Comparison of ENCODE assay signal across 8 cellular contexts in the genomic region with DNA sequence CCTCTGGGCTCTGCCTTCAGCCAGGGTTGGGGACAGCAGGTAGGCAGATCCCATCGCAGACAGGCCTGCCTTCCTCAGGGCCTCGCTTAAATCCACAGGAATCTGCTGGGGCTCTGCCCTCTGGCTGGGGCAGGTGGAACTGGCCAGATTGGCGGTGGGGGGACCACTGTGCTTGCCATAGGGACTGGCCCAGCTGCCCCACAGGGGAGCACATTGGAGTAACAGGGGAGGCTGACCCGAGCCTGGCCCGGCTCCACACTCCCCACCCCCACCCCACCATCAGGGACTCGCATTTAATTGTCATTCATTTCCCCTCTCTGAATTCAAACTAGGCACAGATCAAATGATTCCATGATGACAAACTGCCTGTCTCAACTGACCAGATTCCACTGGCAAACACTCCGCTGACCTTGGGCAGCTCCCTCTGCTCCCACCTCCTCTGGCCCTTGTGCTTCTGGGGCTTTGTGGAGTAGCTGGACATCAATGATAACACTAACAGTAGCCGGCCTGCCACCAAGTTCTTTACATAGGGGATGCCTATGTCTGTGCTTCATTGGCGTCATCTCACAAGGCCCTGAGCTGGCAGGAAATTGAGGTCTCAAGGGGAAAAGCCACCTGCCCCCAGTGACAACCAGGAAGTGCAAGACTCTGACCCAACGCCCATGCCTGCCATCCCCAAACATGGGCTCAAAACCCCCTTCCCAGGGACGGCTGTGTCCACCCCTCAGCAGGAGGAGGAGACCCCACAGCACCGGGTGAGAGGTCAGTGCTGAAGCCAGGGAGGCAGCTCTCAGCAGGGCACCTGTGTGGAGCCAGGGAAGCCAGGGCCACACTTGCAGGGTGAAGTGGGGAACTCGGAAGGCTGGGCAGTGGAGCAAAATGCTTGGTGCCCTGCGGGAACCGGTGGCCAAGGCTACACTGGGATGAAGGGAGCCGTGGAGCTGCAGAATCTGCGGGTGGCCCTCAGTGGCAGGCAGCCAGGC. TPM values are rescaled to one million over a fixed set of nuclear protein-coding genes. Genes with fewer than 3 reads are reported as not detected.
A peak's percentile ranks its signal among the peaks of the same experiment; 100 is the strongest.
DNase-seq lines count a peak whose midpoint lies in the region; ATAC-seq, FAIRE-seq and TF ChIP-seq lines count a peak whose summit lies in the region.

No MANE protein-coding gene starts in this region.

- peak overlapping the region; percentile 86 for H3K18ac ChIP-seq in H1 (ENCODE audit: extremely low read depth, low read length)

- H3K14ac ChIP-seq in H1 (ENCODE audit: insufficient read length) = no peak overlapping the region

- H3K4me1 ChIP-seq in H1 (replicated peaks in 1 of 4; ENCODE audit: control insufficient read depth in 3 of 4, insufficient read depth in 4 of 4, low read length in 3 of 4) = peaks cover 3 to 39% (median 23%) of the 10 kb centered on the region in 4 experiments
- H3K4me1 ChIP-seq in upper lobe of left lung = peaks cover 10 to 67% (median 24%) of the 10 kb centered on the region in 4 donors
- H3K4me1 ChIP-seq in uterus = peaks cover 0 to 10% of the 10 kb centered on the region in 2 donors

- peak overlapping the region; percentile 1 for H3K27ac ChIP-seq in CD4-positive, alpha-beta T cell (ENCODE audit: low read depth, low read length)
- no peak overlapping the region for H3K27ac ChIP-seq in H1 (ENCODE audit: low read depth, low read length)
- H3K27ac ChIP-seq in upper lobe of left lung = peak overlapping the region; percentile 77 to 90 (median 84)
- H3K27ac ChIP-seq in uterus = no peak overlapping the region

- no peaks in the 10 kb centered on the region for H3K36me3 Mint-ChIP-seq in CD4-positive, alpha-beta T cell (ENCODE audit: low read depth)

- no peak overlapping the region for H2AFZ ChIP-seq in H1 (ENCODE audit: low read length)

- POLR2A ChIA-PET in CD4-positive, alpha-beta T cell (lab: Charles Lee) = interaction anchor here (0.7 kb wide), 1 partner anchor 294 kb away, joined by 6 read pairs; no protein-coding TSS in a partner anchor
- POLR2A ChIA-PET in H1 (lab: Charles Lee; ENCODE audit: partially characterized antibody) = interaction anchor here (0.7 to 3.1 kb wide), 8 partner anchors 16 to 76 kb away, joined by 3 to 15 read pairs (median 10); a partner anchor contains a TSS

- CTCF ChIA-PET in CD4-positive, alpha-beta T cell (lab: Charles Lee) = no interaction called here
- CTCF ChIA-PET in H1 (lab: Charles Lee; ENCODE audit: partially characterized antibody) = interaction anchor here (0.7 to 29.5 kb wide), 40 partner anchors 7 to 207 kb away, joined by 3 to 617 read pairs (median 5); no protein-coding TSS in a partner anchor

- TF ChIP-seq CTCF in CD4-positive, alpha-beta T cell (IDR thresholded peaks at IDR 0.05) = no peak
- TF ChIP-seq CTCF in H1 (IDR thresholded peaks at IDR 0.05; ENCODE audit: control extremely low read depth in 1 of 3, insufficient read depth in 1 of 3, low read depth in 1 of 3, low read length in 3 of 3) = peak in 2 of 3 experiments; percentile 74 to 81; a peak in 3 of 4 replicates
- TF ChIP-seq CTCF in upper lobe of left lung (IDR thresholded peaks at IDR 0.05) = peak in 5 of 6 experiments; percentile 10 to 38 (median 22)
- peak in 1 of 4 experiments; percentile 3 for TF ChIP-seq CTCF in uterus (IDR thresholded peaks at IDR 0.05)

- no peak for FAIRE-seq in H1 (lab: Jason Lieb, UNC)

- TF ChIP-seq POLR2A in H1 (IDR thresholded peaks at IDR 0.05; ENCODE audit: control extremely low read depth in 1 of 2, low read depth in 2 of 2, low read length in 2 of 2) (no peak), upper lobe of left lung (IDR thresholded peaks at IDR 0.05) (no peak), uterus (IDR thresholded peaks at IDR 0.05) (no peak)

- peaks cover 3% of the 10 kb centered on the region for H3K23me2 ChIP-seq in H1 (ENCODE audit: low read depth, low read length)

- intact Hi-C loops in CD4-positive, alpha-beta T cell (cut with DNase I, micrococcal nuclease) = no loop called here
- intact Hi-C loops in uterus (cut with DNase I; ENCODE audit: low total_unique reads) = no loop called here

- peaks cover 0 to 10% (median 6%) of the 10 kb centered on the region in 4 experiments; a peak in 4 of 8 replicates for H3K36me3 ChIP-seq in H1 (ENCODE audit: control insufficient read depth in 2 of 4, insufficient read depth in 4 of 4, low read length in 3 of 4)
- H3K36me3 ChIP-seq in upper lobe of left lung = peaks cover 0 to 6% (median 2%) of the 10 kb centered on the region in 4 donors
- no peaks in the 10 kb centered on the region for H3K36me3 ChIP-seq in uterus

- peaks cover 11% of the 10 kb centered on the region for H3K4me1 Mint-ChIP-seq in CD4-positive, alpha-beta T cell (ENCODE audit: low read depth)

- H3K4me3 Mint-ChIP-seq in CD4-positive, alpha-beta T cell = no peak overlapping the region

- H2BK120ac ChIP-seq in H1 (replicated peaks; ENCODE audit: low read depth, low read length) = peak overlapping the region; percentile 56

- H3K27me3 ChIP-seq in CD4-positive, alpha-beta T cell (ENCODE audit: control insufficient read depth, insufficient read depth, low read length) = peaks cover 26% of the 10 kb centered on the region
- H3K27me3 ChIP-seq in H1 (replicated peaks in 1 of 4; ENCODE audit: control insufficient read depth in 3 of 4, extremely low read depth in 1 of 4, insufficient read depth in 3 of 4, low read length in 3 of 4) (no peaks in the 10 kb centered on the region), upper lobe of left lung (peaks cover 0 to 12% (median 2%) of the 10 kb centered on the region in 4 donors), uterus (peaks cover 0 to 3% of the 10 kb centered on the region in 2 donors)

- TF ChIP-seq EP300 in Ishikawa (IDR thresholded peaks at IDR 0.05; ENCODE audit: borderline replicate concordance) = no peak
- TF ChIP-seq EP300 in H1 (IDR thresholded peaks at IDR 0.05; ENCODE audit: borderline replicate concordance in 1 of 2, low read depth in 2 of 2, low read length in 2 of 2) = no peak
- TF ChIP-seq EP300 in upper lobe of left lung (IDR thresholded peaks at IDR 0.05) = no peak

- H2BK20ac ChIP-seq in H1 (ENCODE audit: low read length) = peak overlapping the region; percentile 100

- peak overlapping the region; percentile 83; the same call in 1 of the 2 replicates for H2BK15ac ChIP-seq in H1 (ENCODE audit: low read length)

- no peak overlapping the region for H3K23ac ChIP-seq in H1 (ENCODE audit: insufficient read length)

- peaks cover 8% of the 10 kb centered on the region for H3K79me1 ChIP-seq in H1 (ENCODE audit: low read depth, low read length)

- H2AK5ac ChIP-seq in H1 (ENCODE audit: low read depth, low read length) = peak overlapping the region; percentile 91; the same call in 1 of the 2 replicates

- peak overlapping the region; percentile 99 for H2BK12ac ChIP-seq in H1 (ENCODE audit: low read depth, low read length)

- peak overlapping the region; percentile 50 for H3K4ac ChIP-seq in H1 (replicated peaks; ENCODE audit: insufficient read length, low read depth, low read length)

- H3K9me3 ChIP-seq in CD4-positive, alpha-beta T cell (ENCODE audit: control insufficient read depth, low read length) = no peaks in the 10 kb centered on the region
- H3K9me3 ChIP-seq in H1 (ENCODE audit: insufficient read depth in 2 of 2, low read depth in 1 of 2, low read length in 1 of 2) (no peaks in the 10 kb centered on the region), upper lobe of left lung (no peaks in the 10 kb centered on the region), uterus (no peaks in the 10 kb centered on the region)

- H3K27ac Mint-ChIP-seq in CD4-positive, alpha-beta T cell = no peak overlapping the region

- WGBS in H1 (ENCODE audit: extremely low coverage in 1 of 2, insufficient coverage in 1 of 2, insufficient read length in 1 of 2, insufficient replicate concordance in 2 of 2, low coverage in 1 of 2, low lambda C conversion rate in 2 of 2, missing lambda C conversion rate in 1 of 2), 2 experiments = 82% methylated on average over 15 of the region's 17 CpGs; no CpG with 5 or more reads in 1 of the 2 experiments
- 64 to 78% methylated on average over 3 to 17 of the region's 17 CpGs for WGBS in upper lobe of left lung, 2 donors

- TF ChIP-seq RAD21 in Ishikawa (IDR thresholded peaks at IDR 0.05; ENCODE audit: low read depth) (peak; percentile 14; the same call in 1 of the 2 replicates), H1 (IDR thresholded peaks at IDR 0.05 in 1 of 2, conservative IDR thresholded peaks at IDR 0.05 in 1 of 2; ENCODE audit: low read depth in 2 of 2, low read length in 2 of 2) (peak; percentile 67 to 81)

- peak overlapping the region; percentile 8 for H4K5ac ChIP-seq in H1 (ENCODE audit: insufficient read length, low read depth, low read length)

- no peak for DNase-seq in CD4-positive, alpha-beta T cell
- DNase-seq in GM19238 (ENCODE audit: insufficient read length, low spot score) (peak; percentile 85), H1 (ENCODE audit: low read depth in 1 of 2, low spot score in 2 of 2) (no peak), upper lobe of left lung (peak; percentile 56 to 74), NCI-H748 (lab: John Stamatoyannopoulos, UW; ENCODE audit: unreplicated experiment) (no peak), ACHN (no peak), uterus (no peak)

- in situ Hi-C loops in ACHN (cut with HindIII; ENCODE audit: low pct_ligation_motif_present, low pct_unique_long_range_greater_than_20kb, low sequenced_read_pairs) = no loop called here

- no peak overlapping the region for H3K4me3 ChIP-seq in H1 (ENCODE audit: extremely low read depth in 1 of 4, insufficient read depth in 2 of 4, low read depth in 3 of 4, low read length in 4 of 4)
- H3K4me3 ChIP-seq in upper lobe of left lung = no peak overlapping the region
- no peak overlapping the region for H3K4me3 ChIP-seq in uterus

- no peak for ATAC-seq in CD4-positive, alpha-beta T cell (ENCODE audit: poor library complexity)
- peak in 1 of 2 donors; percentile 51 for ATAC-seq in upper lobe of left lung (ENCODE audit: low FRiP score in 2 of 2)

- H3K9ac ChIP-seq in H1 (replicated peaks in 1 of 4; ENCODE audit: extremely low read depth in 1 of 4, low read depth in 3 of 4, low read length in 3 of 4) = no peak overlapping the region; a peak in 1 of 7 replicates

- peak overlapping the region; percentile 90; the same call in 1 of the 2 replicates for H2BK5ac ChIP-seq in H1 (ENCODE audit: low read depth, low read length)

- H3K56ac ChIP-seq in H1 (replicated peaks; ENCODE audit: insufficient read length, low read depth, low read length) = no peak overlapping the region

- peaks cover 0 to 3% of the 10 kb centered on the region in 2 experiments for H4K20me1 ChIP-seq in H1 (replicated peaks in 1 of 2; ENCODE audit: control insufficient read depth in 1 of 2, insufficient read depth in 2 of 2, low read length in 2 of 2)

- H3K27me3 Mint-ChIP-seq in CD4-positive, alpha-beta T cell = peaks cover 55% of the 10 kb centered on the region

- H4K8ac ChIP-seq in H1 (ENCODE audit: extremely low read depth, insufficient read depth, low read length) = no peak overlapping the region

- peak overlapping the region; percentile 88 for H4K91ac ChIP-seq in H1 (replicated peaks; ENCODE audit: insufficient read length, low read length)

- H3K9me3 Mint-ChIP-seq in CD4-positive, alpha-beta T cell = no peaks in the 10 kb centered on the region

- peaks cover 0 to 23% of the 10 kb centered on the region in 2 experiments; a peak in 2 of 4 replicates for H3K79me2 ChIP-seq in H1 (ENCODE audit: control insufficient read depth in 1 of 2, insufficient read depth in 2 of 2, low read length in 2 of 2)

- H3K4me2 ChIP-seq in H1 (ENCODE audit: insufficient read depth in 1 of 2, low read depth in 2 of 2, low read length in 2 of 2) = no peak overlapping the region

RNA-seq across cellular contexts. Expression of a gene that starts 2.1 kb away (rescaled TPM):
- total RNA-seq in CD4-positive, alpha-beta T cell = under 1 TPM; 0.38 to 0.89 TPM
- total RNA-seq in H1 (2021; fragmentation: NEBNext Ultra II Directional; extraction: Animal tissue kit (Norgen Biotek cat#: 25700)) = 72.5 and 73.1 TPM in 2 replicates
- 26.4 and 27.7 TPM in 2 replicates for polyA plus RNA-seq in H1 (2011; rRNA removed)
- 15.1 TPM for polyA plus RNA-seq in H1 (2011; cell fraction: cytosol; rRNA removed)
- polyA plus RNA-seq in H1 (2011; cell fraction: nucleus; rRNA removed) = 33.9 TPM
- polyA plus RNA-seq in H1 (2012, experiment 1 of 2) = 54.0 to 78.2 TPM (median 68.9 TPM) in 4 replicates
- polyA plus RNA-seq in H1 (2012, experiment 2 of 2) = 70.7 TPM
- 150 TPM for polyA plus RNA-seq in H1 (2013, experiment 1 of 2)
- polyA plus RNA-seq in H1 (2013, experiment 2 of 2) = 144 TPM
- polyA minus RNA-seq in H1 (2011; rRNA and poly(A)+ RNA removed) = 19.3 and 21.6 TPM in 2 replicates
- polyA minus RNA-seq in H1 (2011; cell fraction: cytosol; rRNA and poly(A)+ RNA removed) = 41.2 TPM
- 19.9 TPM for polyA minus RNA-seq in H1 (2011; cell fraction: nucleus; rRNA and poly(A)+ RNA removed)
- total RNA-seq in upper lobe of left lung = 100 to 1,000 TPM in 1 of 6 donors, 10 to 100 TPM in 5; 64.5 to 108 (median 87.2) TPM
- 1 to 10 TPM; 1.7 to 8.1 (median 3.1) TPM for total RNA-seq in uterus

Comparison
In these comparisons a context has a peak if more than half of its experiments do, and no peak if none do; other contexts are left out.
1. DNase-seq: peak in GM19238 (single experiment) and upper lobe of left lung (2 of 2); none in CD4-positive, alpha-beta T cell (0 of 10), H1 (0 of 2), NCI-H748 (single experiment), ACHN (single experiment) and uterus (0 of 2).
2. H3K27ac ChIP-seq: peak in CD4-positive, alpha-beta T cell (single experiment) and upper lobe of left lung (4 of 4); none in H1 (single experiment) and uterus (0 of 2).